10 cellular contexts compared by ENCODE assay signal in genomic region chr1:1020415-1021009, GRCh38. TPM values are rescaled to one million over a fixed set of nuclear protein-coding genes. Genes with fewer than 3 reads are reported as not detected.
DNase-seq lines count a peak whose midpoint lies in the region; ATAC-seq and TF ChIP-seq lines count a peak whose summit lies in the region.
"Had no signal": no experiment of that assay in that cellular context is flagged by ENCODE, and none has a peak within 500 bp of the region (broad histone marks: within the 10 kb centered on the region; RNA-seq: fewer than 3 reads in every experiment).

No MANE protein-coding gene starts in this region.

- WGBS in heart left ventricle, 4 donors: 0 to 1% methylated on average over 54 to 59 of the region's 59 CpGs; no CpG with 5 or more reads in 2 of the 4 donors

- H3K4me3 ChIP-seq in heart left ventricle (peak overlapping the region; percentile 59 to 99 (median 81)), skin epidermis (peak overlapping the region; percentile 52 to 82 (median 77))

- TF ChIP-seq POLR2A in heart left ventricle (IDR thresholded peaks at IDR 0.05): no peak

- no peaks in the 10 kb centered on the region for H3K36me3 Mint-ChIP-seq in T-helper 17 cell (ENCODE audit: low read depth)
- H3K36me3 Mint-ChIP-seq: CD4-positive, alpha-beta memory T cell had no signal

- no peaks in the 10 kb centered on the region for H3K9me3 ChIP-seq in T-helper 17 cell (ENCODE audit: control insufficient read depth, low read length, poor library complexity, severe bottlenecking)
- no peaks in the 10 kb centered on the region for H3K9me3 ChIP-seq in heart left ventricle

- peak overlapping the region in 10 of 12 donors; percentile 54 to 99 (median 96) for H3K27ac ChIP-seq in heart left ventricle
- H3K27ac ChIP-seq in skin epidermis: peak overlapping the region; percentile 17 to 95 (median 79)

- no peak overlapping the region for H3K27ac Mint-ChIP-seq in T-helper 17 cell

- intact Hi-C loops in heart left ventricle (cut with DNase I): loop anchor here in 3 of 10 donors (5.0 kb wide), 1 partner anchor 42 kb away; no protein-coding TSS in a partner anchor

- H3K36me3 ChIP-seq in heart left ventricle: no peaks in the 10 kb centered on the region

- TF ChIP-seq CTCF in heart left ventricle (IDR thresholded peaks at IDR 0.05): no peak

- peaks cover 0 to 10% (median 0%) of the 10 kb centered on the region in 9 donors for H3K27me3 ChIP-seq in heart left ventricle

- H3K4me1 ChIP-seq in heart left ventricle: peaks cover 0 to 48% (median 32%) of the 10 kb centered on the region in 12 donors

- peak; percentile 14 for ATAC-seq in HG02642 (IDR thresholded peaks at IDR 0.05; ENCODE audit: poor library complexity, unreplicated experiment)
- ATAC-seq in T-helper 17 cell: no peak
- ATAC-seq in heart left ventricle: peak in 1 of 4 donors; percentile 11

- H3K4me1 Mint-ChIP-seq in T-helper 17 cell: peaks cover 3% of the 10 kb centered on the region

- H3K4me3 Mint-ChIP-seq in T-helper 17 cell: peak overlapping the region; percentile 56

- DNase-seq in NCI-H1417 (lab: John Stamatoyannopoulos, UW) (peak in 2 of 3 experiments; percentile 38 to 55), NCI-H1417 treated with DMSO at 0.1 percent for 48 hours (lab: John Stamatoyannopoulos, UW) (no peak), T-helper 17 cell (no peak), heart left ventricle (no peak), NCI-H146 treated with DMSO at 0.1 percent for 48 hours (lab: John Stamatoyannopoulos, UW; ENCODE audit: unreplicated experiment) (no peak), epidermal melanocyte (ENCODE audit: insufficient read length, low spot score) (no peak)

- H3K27me3 Mint-ChIP-seq in T-helper 17 cell: no peaks in the 10 kb centered on the region

RNA-seq across cellular contexts. Expression of gene AGRN, which starts 0.6 kb away (rescaled TPM):
- total RNA-seq in T-helper 17 cell: 1 to 10 TPM; 1.2 to 1.4 TPM
- 10 to 100 TPM in 8 of 9 donors, 1 to 10 TPM in 1; 9.7 to 45.7 (median 22.7) TPM for total RNA-seq in heart left ventricle
- 10 to 100 TPM; 11.8 to 14.1 TPM for polyA plus RNA-seq in heart left ventricle
- polyA plus RNA-seq: CD4-positive, alpha-beta memory T cell had no signal

RNA-seq across cellular contexts. Expression of gene ISG15, which starts 7.2 kb away (rescaled TPM):
- 10 to 100 TPM; 19.5 to 52.1 TPM for total RNA-seq in T-helper 17 cell
- total RNA-seq in heart left ventricle: 100 to 1,000 TPM in 1 of 9 donors, 10 to 100 TPM in 8; 17.0 to 189 (median 32.8) TPM
- polyA plus RNA-seq in heart left ventricle: 10 to 100 TPM; 34.4 to 76.5 TPM

RNA-seq across cellular contexts. Expression of gene HES4, which starts 20.6 kb away (rescaled TPM):
- total RNA-seq in T-helper 17 cell: 10 to 100 TPM in 1 of 2 donors, 1 to 10 TPM in 1; 9.6 to 10.5 TPM
- total RNA-seq in heart left ventricle: 10 to 100 TPM; 26.8 to 98.1 (median 42.0) TPM
- 10 to 100 TPM; 25.7 to 29.2 TPM for polyA plus RNA-seq in heart left ventricle
- total RNA-seq: CD4-positive, alpha-beta memory T cell had no signal

RNA-seq across cellular contexts. Expression of gene PERM1, which starts 38.6 kb away (rescaled TPM):
- total RNA-seq in T-helper 17 cell (not detected), heart left ventricle (100 to 1,000 TPM in 6 of 9 donors, 10 to 100 TPM in 3; 52.8 to 149 (median 104) TPM)
- 100 to 1,000 TPM in 1 of 2 donors, 10 to 100 TPM in 1; 53.3 to 353 TPM for polyA plus RNA-seq in heart left ventricle
- total RNA-seq: CD4-positive, alpha-beta memory T cell had no signal

RNA-seq across cellular contexts. Expression of gene RNF223, which starts 53.6 kb away (rescaled TPM):
- total RNA-seq in T-helper 17 cell (not detected), heart left ventricle (not detected)
- not detected for polyA plus RNA-seq in heart left ventricle
- total RNA-seq: CD4-positive, alpha-beta memory T cell; temporal lobe had no signal
- polyA plus RNA-seq: CD4-positive, alpha-beta memory T cell had no signal

Comparison
In these comparisons a context has a peak if more than half of its experiments do, and no peak if none do; other contexts are left out.
1. DNase-seq: peak in NCI-H1417 (2 of 3); none in NCI-H1417 treated with DMSO at 0.1 percent for 48 hours (single experiment), T-helper 17 cell (0 of 3), heart left ventricle (0 of 5), NCI-H146 treated with DMSO at 0.1 percent for 48 hours (single experiment) and epidermal melanocyte (single experiment).
2. RNA of gene AGRN, which starts 0.6 kb away (total RNA-seq): 9.7 to 45.7 TPM in heart left ventricle; 1.2 to 1.4 TPM in T-helper 17 cell; every median in the first group is over 4 times any median in the second.